ENCODE assay signal across 10 cellular contexts in the genomic region with DNA sequence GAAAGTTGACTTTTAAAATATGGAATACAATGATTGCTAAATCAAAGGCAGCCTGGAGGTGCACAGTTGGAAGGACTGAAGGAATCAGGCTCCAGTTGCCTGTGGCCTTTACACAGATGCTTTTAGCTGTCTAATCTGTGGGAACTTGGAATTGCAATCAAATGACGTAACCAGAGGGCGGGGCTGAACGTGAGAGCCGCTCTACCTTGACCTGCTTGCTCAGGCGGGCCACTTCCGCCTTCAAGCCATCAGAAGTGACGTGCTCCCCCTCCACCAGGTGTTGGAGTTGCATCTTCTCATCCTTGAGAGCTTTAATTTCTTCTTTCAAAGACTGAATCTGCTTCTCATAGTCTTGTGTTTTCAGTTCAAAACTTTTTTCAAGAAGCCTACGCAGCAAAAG. TPM values are rescaled to one million over a fixed set of nuclear protein-coding genes. Genes with fewer than 3 reads are reported as not detected.
A peak's percentile ranks its signal among the peaks of the same experiment; 100 is the strongest.
DNase-seq lines count a peak whose midpoint lies in the region; ATAC-seq lines count a peak whose summit lies in the region.
"Had no signal": no experiment of that assay in that cellular context is flagged by ENCODE, and none has a peak within 500 bp of the region (broad histone marks: within the 10 kb centered on the region; RNA-seq: fewer than 3 reads in every experiment).

No MANE protein-coding gene starts in this region.

- no peaks in the 10 kb centered on the region for H3K27me3 ChIP-seq in mesendoderm (ENCODE audit: insufficient read depth, low read length, poor library complexity)

- H2BK5ac ChIP-seq in mesendoderm (ENCODE audit: low read length), result no peak overlapping the region

- H3K36me3 ChIP-seq in mesendoderm (ENCODE audit: control insufficient read depth, insufficient read depth, low read length), result no peaks in the 10 kb centered on the region

- no CpG with 5 or more reads among the region's 8 CpGs for WGBS in mesendoderm (ENCODE audit: extremely low coverage, insufficient coverage, low lambda C conversion rate)

- no peak overlapping the region for H3K4me2 ChIP-seq in mesendoderm (ENCODE audit: low read length)

- H3K27ac ChIP-seq in mesendoderm (ENCODE audit: low read depth, low read length), result no peak overlapping the region

- H4K5ac ChIP-seq in mesendoderm (ENCODE audit: low read length), result no peak overlapping the region

- H3K79me1 ChIP-seq in mesendoderm (ENCODE audit: low read length), result no peaks in the 10 kb centered on the region

- no peaks in the 10 kb centered on the region for H3K4me1 ChIP-seq in mesendoderm (ENCODE audit: control insufficient read depth, low read depth, low read length)

- no peak overlapping the region for H3K9ac ChIP-seq in mesendoderm (ENCODE audit: low read length)

- no peak overlapping the region for H2BK15ac ChIP-seq in mesendoderm (replicated peaks; ENCODE audit: low read depth)

- H3K23ac ChIP-seq in mesendoderm (ENCODE audit: low read length), result no peak overlapping the region

- H3K4me3 ChIP-seq in mesendoderm (ENCODE audit: low read length), result no peak overlapping the region

- ATAC-seq in HG03354 (IDR thresholded peaks at IDR 0.05; ENCODE audit: poor library complexity, severe bottlenecking, unreplicated experiment), result peak; percentile 37
- no peak for ATAC-seq in GM21723 (IDR thresholded peaks at IDR 0.05; ENCODE audit: unreplicated experiment)
- ATAC-seq in HG03135 (IDR thresholded peaks at IDR 0.05; ENCODE audit: unreplicated experiment), result no peak

- H4K8ac ChIP-seq in mesendoderm (ENCODE audit: low read depth, low read length), result no peak overlapping the region

- H3K4ac ChIP-seq in mesendoderm (ENCODE audit: low read depth, low read length), result no peak overlapping the region

- H2BK120ac ChIP-seq in mesendoderm (ENCODE audit: low read depth, low read length), result no peak overlapping the region

- DNase-seq in EH (ENCODE audit: low read depth), result peak; percentile 26
- DNase-seq in astrocyte of the hippocampus (ENCODE audit: low read depth, low spot score), result peak; percentile 22
- DNase-seq in mesendoderm, result peak; percentile 94
- no peak for DNase-seq in CD1c-positive myeloid dendritic cell (ENCODE audit: extremely low spot score)
- no peak for DNase-seq in NCI-H446 (lab: John Stamatoyannopoulos, UW)
- DNase-seq: activated naive CD4-positive, alpha-beta T cell treated with anti-CD3 and anti-CD28 coated beads for 36 hours; NCI-H2081 treated with DMSO at 0.1 percent for 48 hours had no signal

- no peak overlapping the region for H3K56ac ChIP-seq in mesendoderm (ENCODE audit: low read length)

- H2AK5ac ChIP-seq in mesendoderm (ENCODE audit: low read length), result no peak overlapping the region

- no peaks in the 10 kb centered on the region for H3K79me2 ChIP-seq in mesendoderm (ENCODE audit: control insufficient read depth, insufficient read depth, low read length)

- H3K18ac ChIP-seq in mesendoderm (ENCODE audit: low read length), result no peak overlapping the region

RNA-seq across cellular contexts. Expression of a gene that starts 37.7 kb away (rescaled TPM):
- polyA plus RNA-seq in mesendoderm (2013, experiment 1 of 2), result 9.0 TPM
- 9.4 TPM for polyA plus RNA-seq in mesendoderm (2013, experiment 2 of 2)

Comparison
In these comparisons a context has a peak if more than half of its experiments do, and no peak if none do; other contexts are left out.
1. DNase-seq: peak in EH (single experiment), astrocyte of the hippocampus (single experiment) and mesendoderm (single experiment); none in CD1c-positive myeloid dendritic cell (single experiment) and NCI-H446 (0 of 2).